ENCODE assay signal across 23 cellular contexts in the genomic region with DNA sequence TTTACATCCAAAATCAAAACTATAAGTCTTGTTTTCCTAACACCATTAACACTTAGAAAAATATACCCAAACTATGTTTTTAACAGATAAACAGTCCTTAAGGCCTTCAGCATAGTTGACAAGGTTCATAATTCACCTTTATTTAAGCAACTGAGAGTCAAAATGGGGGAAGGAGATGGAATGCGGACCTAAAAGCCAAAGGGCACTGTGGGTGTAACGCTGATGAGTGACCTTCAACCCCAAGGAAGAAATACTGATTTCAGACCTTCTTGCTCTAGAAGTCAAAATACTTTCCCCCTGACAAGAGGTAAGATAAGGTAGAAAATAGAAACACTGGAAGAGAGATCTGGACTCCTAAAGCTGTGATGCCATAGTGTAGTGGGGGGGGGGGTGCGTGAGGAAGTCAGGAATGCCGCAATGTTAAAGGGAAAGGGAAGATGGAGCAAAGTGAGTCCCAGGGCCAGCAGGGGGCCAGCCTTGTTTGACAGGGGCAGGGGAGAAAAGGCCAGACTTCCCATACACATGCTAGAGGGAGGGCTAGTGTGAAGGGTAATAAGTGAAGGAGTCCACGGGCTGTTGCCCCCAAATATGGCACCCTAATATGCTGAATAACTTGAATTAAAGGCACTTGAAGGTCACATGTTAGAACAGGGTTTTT. TPM values are rescaled to one million over a fixed set of nuclear protein-coding genes. Genes with fewer than 3 reads are reported as not detected.
A peak's percentile ranks its signal among the peaks of the same experiment; 100 is the strongest.
DNase-seq lines count a peak whose midpoint lies in the region; ATAC-seq and TF ChIP-seq lines count a peak whose summit lies in the region.
"Had no signal": no experiment of that assay in that cellular context is flagged by ENCODE, and none has a peak within 500 bp of the region (broad histone marks: within the 10 kb centered on the region; RNA-seq: fewer than 3 reads in every experiment).

No MANE protein-coding gene starts in this region.

- ATAC-seq in activated T-cell treated with anti-CD3 and anti-CD28 coated beads, Interleukin-2, amount 50 U/mL, for 72 hours (replicated peaks in 1 of 2): no peak
- ATAC-seq in SK-N-SH treated with all-trans-retinoic acid at 6 μM for 48 hours: peak; percentile 2; the same call in 2 of the 3 replicates
- ATAC-seq in HG02571 (IDR thresholded peaks at IDR 0.05; ENCODE audit: unreplicated experiment): no peak
- no peak for ATAC-seq in upper lobe of left lung (ENCODE audit: low FRiP score in 2 of 2)
- ATAC-seq: activated CD4-positive, alpha-beta T cell treated with anti-CD3 and anti-CD28 coated beads for 36 hours; body of pancreas; gastrocnemius medialis; left cardiac atrium had no signal

- peaks cover 0 to 100% (median 44%) of the 10 kb centered on the region in 6 donors for H3K36me3 ChIP-seq in spleen
- H3K36me3 ChIP-seq in upper lobe of left lung: peaks cover 0 to 41% (median 24%) of the 10 kb centered on the region in 4 donors
- H3K36me3 ChIP-seq: BE2C had no signal

- H3K4me3 ChIP-seq in fibroblast of villous mesenchyme (ENCODE audit: low read depth, low read length): no peak overlapping the region
- no peak overlapping the region for H3K4me3 ChIP-seq in spleen
- no peak overlapping the region for H3K4me3 ChIP-seq in upper lobe of left lung
- H3K4me3 ChIP-seq: body of pancreas, gastrocnemius medialis, stomach had no signal

- H3K9me3 Mint-ChIP-seq in activated T-cell treated with anti-CD3 and anti-CD28 coated beads, Interleukin-2, amount 50 U/mL, for 72 hours: no peaks in the 10 kb centered on the region
- H3K9me3 Mint-ChIP-seq in activated T-cell treated with anti-CD3 and anti-CD28 coated beads, Interleukin-2, amount 50 U/mL, for 24 hours: no peaks in the 10 kb centered on the region
- H3K9me3 Mint-ChIP-seq: activated naive CD8-positive, alpha-beta T cell treated with anti-CD3 and anti-CD28 coated beads, Interleukin-2, amount 10 ng/mL, durations not matched to agents 7 days and 5 days; type B pancreatic cell had no signal

- no peaks in the 10 kb centered on the region for H3K4me1 Mint-ChIP-seq in activated T-cell treated with anti-CD3 and anti-CD28 coated beads, Interleukin-2, amount 50 U/mL, for 72 hours (ENCODE audit: low read depth)
- peaks cover 6% of the 10 kb centered on the region for H3K4me1 Mint-ChIP-seq in activated T-cell treated with anti-CD3 and anti-CD28 coated beads, Interleukin-2, amount 50 U/mL, for 24 hours (ENCODE audit: low read depth)
- H3K4me1 Mint-ChIP-seq: activated naive CD8-positive, alpha-beta T cell treated with anti-CD3 and anti-CD28 coated beads, Interleukin-2, amount 10 ng/mL, durations not matched to agents 7 days and 5 days had no signal

- H3K27me3 ChIP-seq in spleen (replicated peaks in 1 of 7) (no peaks in the 10 kb centered on the region), upper lobe of left lung (no peaks in the 10 kb centered on the region)
- H3K27me3 ChIP-seq: BE2C, body of pancreas, gastrocnemius medialis, stomach had no signal

- intact Hi-C loops in spleen (cut with DNase I; ENCODE audit: low total_unique reads): no loop called here

- peak overlapping the region; percentile 7 for H3K27ac Mint-ChIP-seq in activated T-cell treated with anti-CD3 and anti-CD28 coated beads, Interleukin-2, amount 50 U/mL, for 72 hours
- H3K27ac Mint-ChIP-seq in activated T-cell treated with anti-CD3 and anti-CD28 coated beads, Interleukin-2, amount 50 U/mL, for 24 hours: no peak overlapping the region
- H3K27ac Mint-ChIP-seq: activated CD4-positive, alpha-beta T cell treated with anti-CD3 and anti-CD28 coated beads for 36 hours; activated naive CD8-positive, alpha-beta T cell treated with anti-CD3 and anti-CD28 coated beads, Interleukin-2, amount 10 ng/mL, durations not matched to agents 7 days and 5 days; progenitor cell of endocrine pancreas; type B pancreatic cell had no signal

- TF ChIP-seq POLR2A in spleen (IDR thresholded peaks at IDR 0.05) (no peak), upper lobe of left lung (IDR thresholded peaks at IDR 0.05) (no peak)

- no peaks in the 10 kb centered on the region for H3K27me3 Mint-ChIP-seq in activated T-cell treated with anti-CD3 and anti-CD28 coated beads, Interleukin-2, amount 50 U/mL, for 72 hours (ENCODE audit: low read depth)
- H3K27me3 Mint-ChIP-seq in activated T-cell treated with anti-CD3 and anti-CD28 coated beads, Interleukin-2, amount 50 U/mL, for 24 hours: no peaks in the 10 kb centered on the region
- H3K27me3 Mint-ChIP-seq: activated CD4-positive, alpha-beta T cell treated with anti-CD3 and anti-CD28 coated beads for 36 hours; activated naive CD8-positive, alpha-beta T cell treated with anti-CD3 and anti-CD28 coated beads, Interleukin-2, amount 10 ng/mL, durations not matched to agents 7 days and 5 days; progenitor cell of endocrine pancreas; type B pancreatic cell had no signal

- H3K4me1 ChIP-seq in spleen (peaks cover 0 to 20% (median 6%) of the 10 kb centered on the region in 6 donors), upper lobe of left lung (peaks cover 0 to 15% (median 4%) of the 10 kb centered on the region in 4 donors)
- H3K4me1 ChIP-seq: BE2C, body of pancreas had no signal

- TF ChIP-seq EP300 in upper lobe of left lung (IDR thresholded peaks at IDR 0.05): no peak

- peaks cover 6 to 8% of the 10 kb centered on the region in 2 donors for H3K36me3 Mint-ChIP-seq in activated T-cell treated with anti-CD3 and anti-CD28 coated beads, Interleukin-2, amount 50 U/mL, for 72 hours (ENCODE audit: insufficient read depth in 2 of 2)
- H3K36me3 Mint-ChIP-seq in activated T-cell treated with anti-CD3 and anti-CD28 coated beads, Interleukin-2, amount 50 U/mL, for 24 hours (ENCODE audit: low read depth): peaks cover 91% of the 10 kb centered on the region

- no peak overlapping the region for H3K27ac ChIP-seq in spleen
- H3K27ac ChIP-seq in upper lobe of left lung: no peak overlapping the region
- H3K27ac ChIP-seq: body of pancreas, HL-60, stomach had no signal

- no peaks in the 10 kb centered on the region for H3K9me3 ChIP-seq in spleen
- no peaks in the 10 kb centered on the region for H3K9me3 ChIP-seq in upper lobe of left lung
- H3K9me3 ChIP-seq: BE2C, body of pancreas, gastrocnemius medialis, stomach had no signal

- TF ChIP-seq CTCF in fibroblast of villous mesenchyme (IDR thresholded peaks at IDR 0.05; ENCODE audit: insufficient read depth, low read depth, low read length) (peak; percentile 13), spleen (IDR thresholded peaks at IDR 0.05 in 8 of 11, conservative IDR thresholded peaks at IDR 0.05 in 3 of 11) (no peak), upper lobe of left lung (IDR thresholded peaks at IDR 0.05) (no peak)

- no peak for DNase-seq in activated T-cell treated with anti-CD3 and anti-CD28 coated beads, Interleukin-2, amount 50 U/mL, for 72 hours
- DNase-seq in activated T-cell treated with anti-CD3 and anti-CD28 coated beads, Interleukin-2, amount 50 U/mL, for 24 hours: no peak
- DNase-seq in fibroblast of villous mesenchyme (ENCODE audit: low read depth) (no peak), spleen (peak; percentile 57), COLO829 (ENCODE audit: low spot score) (no peak), upper lobe of left lung (no peak)
- DNase-seq: 8988T; activated CD4-positive, alpha-beta T cell treated with anti-CD3 and anti-CD28 coated beads for 36 hours; activated naive CD8-positive, alpha-beta T cell treated with anti-CD3 and anti-CD28 coated beads, Interleukin-2, amount 10 ng/mL, durations not matched to agents 7 days and 5 days; BE2C; body of pancreas; gastrocnemius medialis; IMR-90; left cardiac atrium; midbrain; NCI-H1436; NCI-H510A treated with DMSO at 0.1 percent for 48 hours; stomach had no signal

- WGBS in spleen, 5 donors: 89 to 98% (median 96%) methylated on average over 5 of the region's 5 CpGs
- 92 to 93% methylated on average over 5 of the region's 5 CpGs for WGBS in upper lobe of left lung, 2 donors

- H3K4me3 Mint-ChIP-seq in activated T-cell treated with anti-CD3 and anti-CD28 coated beads, Interleukin-2, amount 50 U/mL, for 72 hours: no peak overlapping the region
- no peak overlapping the region for H3K4me3 Mint-ChIP-seq in activated T-cell treated with anti-CD3 and anti-CD28 coated beads, Interleukin-2, amount 50 U/mL, for 24 hours
- H3K4me3 Mint-ChIP-seq: activated CD4-positive, alpha-beta T cell treated with anti-CD3 and anti-CD28 coated beads for 36 hours; activated naive CD8-positive, alpha-beta T cell treated with anti-CD3 and anti-CD28 coated beads, Interleukin-2, amount 10 ng/mL, durations not matched to agents 7 days and 5 days; type B pancreatic cell had no signal

TF ChIP-seq in SK-N-SH treated with all-trans-retinoic acid at 6 μM for 48 hours, 23 proteins besides CTCF, POLR2A, EP300 and RAD21:
- TF ChIP-seq CSDC2 (CRISPR knock-in tag; IDR thresholded peaks at IDR 0.05): peak; percentile 83; the same call in 1 of the 2 replicates
- TF ChIP-seq GLIS3 (CRISPR knock-in tag; IDR thresholded peaks at IDR 0.05): no peak
- no peak for TF ChIP-seq BACH2 (CRISPR knock-in tag; IDR thresholded peaks at IDR 0.05; ENCODE audit: borderline replicate concordance)
- peak; percentile 71 for TF ChIP-seq ZFP3 (CRISPR knock-in tag; IDR thresholded peaks at IDR 0.05)
- 0 out of 2 replicates have a peak, but pooled peaks have one; percentile 2 for TF ChIP-seq ZNF8 (CRISPR knock-in tag; IDR thresholded peaks at IDR 0.05)
- TF ChIP-seq SNAI2 (CRISPR knock-in tag; IDR thresholded peaks at IDR 0.05): no peak; the same call in 1 of the 2 replicates
- TF ChIP-seq, protein P1, sequence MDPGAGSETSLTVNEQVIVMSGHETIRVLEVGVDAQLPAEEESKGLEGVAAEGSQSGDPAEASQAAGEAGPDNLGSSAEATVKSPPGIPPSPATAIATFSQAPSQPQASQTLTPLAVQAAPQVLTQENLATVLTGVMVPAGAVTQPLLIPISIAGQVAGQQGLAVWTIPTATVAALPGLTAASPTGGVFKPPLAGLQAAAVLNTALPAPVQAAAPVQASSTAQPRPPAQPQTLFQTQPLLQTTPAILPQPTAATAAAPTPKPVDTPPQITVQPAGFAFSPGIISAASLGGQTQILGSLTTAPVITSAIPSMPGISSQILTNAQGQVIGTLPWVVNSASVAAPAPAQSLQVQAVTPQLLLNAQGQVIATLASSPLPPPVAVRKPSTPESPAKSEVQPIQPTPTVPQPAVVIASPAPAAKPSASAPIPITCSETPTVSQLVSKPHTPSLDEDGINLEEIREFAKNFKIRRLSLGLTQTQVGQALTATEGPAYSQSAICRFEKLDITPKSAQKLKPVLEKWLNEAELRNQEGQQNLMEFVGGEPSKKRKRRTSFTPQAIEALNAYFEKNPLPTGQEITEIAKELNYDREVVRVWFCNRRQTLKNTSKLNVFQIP (CRISPR knock-in tag; IDR thresholded peaks at IDR 0.05; ENCODE audit: borderline replicate concordance, low read depth): no peak
- TF ChIP-seq ARNTL (CRISPR knock-in tag; IDR thresholded peaks at IDR 0.05; ENCODE audit: borderline replicate concordance, low read depth): 0 out of 2 replicates have a peak, but pooled peaks have one; percentile 0
TF ChIP-seq in SK-N-SH treated with all-trans-retinoic acid at 6 μM for 48 hours: peak in this region for 4.

RNA-seq across cellular contexts. Expression of a gene that starts 31.4 kb away (rescaled TPM):
- 10 to 100 TPM; 34.1 to 39.3 TPM for total RNA-seq in activated T-cell treated with anti-CD3 and anti-CD28 coated beads, Interleukin-2, amount 50 U/mL, for 72 hours
- total RNA-seq in fibroblast of villous mesenchyme: 21.9 and 28.1 TPM in 2 replicates
- 10 to 100 TPM; 26.1 to 80.3 (median 50.8) TPM for total RNA-seq in spleen
- polyA plus RNA-seq in spleen: 1 to 10 TPM; 4.3 to 7.4 (median 5.1) TPM
- 100 to 1,000 TPM in 1 of 6 donors, 10 to 100 TPM in 5; 19.6 to 141 (median 38.8) TPM for total RNA-seq in upper lobe of left lung
